ENCODE assay signal across 8 cellular contexts in genomic region chr16:65937455-65937854, GRCh38.
"Had no signal": no experiment of that assay in that cellular context is flagged by ENCODE, and none has a peak within 500 bp of the region (broad histone marks: within the 10 kb centered on the region; RNA-seq: fewer than 3 reads in every experiment).

No MANE protein-coding gene starts in this region.

- FAIRE-seq: G401.6, GM12878, GM12891, GM12892, GM18507, GM19239 had no signal

- ATAC-seq: GM12878 had no signal

- DNase-seq: GDM1, GF-D8 had no signal

- H3K4me3 ChIP-seq: GM12878 had no signal
